ENCODE assay signal across 22 cellular contexts in genomic region chr10:95502377-95502776, GRCh38. TPM values are rescaled to one million over a fixed set of nuclear protein-coding genes. Genes with fewer than 3 reads are reported as not detected.
DNase-seq lines count a peak whose midpoint lies in the region; ATAC-seq and TF ChIP-seq lines count a peak whose summit lies in the region.
"Had no signal": no experiment of that assay in that cellular context is flagged by ENCODE, and none has a peak within 500 bp of the region (broad histone marks: within the 10 kb centered on the region; RNA-seq: fewer than 3 reads in every experiment).

No MANE protein-coding gene starts in this region.

- no peak for ATAC-seq in right cardiac atrium
- ATAC-seq: effector memory CD8-positive, alpha-beta T cell; naive thymus-derived CD8-positive, alpha-beta T cell had no signal

- DNase-seq in Caco-2 (no peak), adipocyte (ENCODE audit: low read depth) (no peak), right cardiac atrium (no peak), H9 (no peak), UCSD-AML1 (lab: John Stamatoyannopoulos, UW; ENCODE audit: unreplicated experiment) (no peak), NOMO-1 treated with DMSO at 0.1 percent for 48 hours (lab: John Stamatoyannopoulos, UW; ENCODE audit: unreplicated experiment) (no peak)
- DNase-seq in activated naive CD4-positive, alpha-beta T cell treated with anti-CD3 and anti-CD28 coated beads for 36 hours = no peak
- DNase-seq: activated CD4-positive, alpha-beta T cell treated with anti-CD3 and anti-CD28 coated beads, Interleukin-2, amount 50 U/mL, for 1 hour; activated CD8-positive, alpha-beta memory T cell treated with anti-CD3 and anti-CD28 coated beads, Interleukin-2, amount 50 U/mL, for 4 hours; CD4-positive, alpha-beta memory T cell; DMS79; effector memory CD8-positive, alpha-beta T cell; hippocampal formation; islet precursor cell; naive thymus-derived CD8-positive, alpha-beta T cell; NCI-H2029 treated with DMSO at 0.1 percent for 48 hours; SHP77; stimulated activated CD4-positive, alpha-beta T cell treated with anti-CD3 and anti-CD28 coated beads, Interleukin-4, amount 100 ng/mL, for 4 hours had no signal

- H3K27me3 Mint-ChIP-seq in Caco-2 (ENCODE audit: insufficient read depth, unreplicated experiment) = no peaks in the 10 kb centered on the region
- no peaks in the 10 kb centered on the region for H3K27me3 Mint-ChIP-seq in H9 (ENCODE audit: low read depth)
- no peaks in the 10 kb centered on the region for H3K27me3 Mint-ChIP-seq in activated naive CD4-positive, alpha-beta T cell treated with anti-CD3 and anti-CD28 coated beads for 36 hours (ENCODE audit: low read depth)

- H4K91ac ChIP-seq in H9 (ENCODE audit: insufficient read length, low read depth, low read length) = no peak overlapping the region

- H3K79me1 ChIP-seq in H9 (ENCODE audit: insufficient read depth, low read depth, low read length, poor library complexity, severe bottlenecking) = no peaks in the 10 kb centered on the region

- H3K4me1 Mint-ChIP-seq in Caco-2 (ENCODE audit: low read depth, unreplicated experiment) (peaks cover 32% of the 10 kb centered on the region), H9 (peaks cover 39 to 58% of the 10 kb centered on the region in 2 experiments)
- no peaks in the 10 kb centered on the region for H3K4me1 Mint-ChIP-seq in activated naive CD4-positive, alpha-beta T cell treated with anti-CD3 and anti-CD28 coated beads for 36 hours (ENCODE audit: low read depth)
- H3K4me1 Mint-ChIP-seq: CD4-positive, alpha-beta memory T cell; memory B cell; naive thymus-derived CD8-positive, alpha-beta T cell had no signal

- no peak overlapping the region for H3K23ac ChIP-seq in H9 (ENCODE audit: insufficient read length, low read depth, low read length)

- no peak overlapping the region for H3K4me2 ChIP-seq in H9 (ENCODE audit: insufficient read depth, insufficient read length, low read length)

- WGBS in right cardiac atrium = 65% methylated on average over 1 of the region's 1 CpG
- no CpG with 5 or more reads among the region's 1 CpG for WGBS in H9 (ENCODE audit: extremely low coverage, insufficient read length, low lambda C conversion rate)

- no peak for TF ChIP-seq CTCF in Caco-2 (IDR thresholded peaks at IDR 0.05; ENCODE audit: insufficient read depth in 1 of 2, low read depth in 1 of 2, low read length in 1 of 2, severe bottlenecking in 1 of 2, unreplicated experiment in 1 of 2)
- TF ChIP-seq CTCF in H9 (conservative IDR thresholded peaks at IDR 0.05) = no peak

- no peak overlapping the region for H4K8ac ChIP-seq in H9 (replicated peaks; ENCODE audit: insufficient read length, low read depth, low read length)

- no peak overlapping the region for H2BK120ac ChIP-seq in H9 (ENCODE audit: low read depth, low read length, poor library complexity, severe bottlenecking)

- H3K27ac ChIP-seq in right cardiac atrium (ENCODE audit: low read length) (peak overlapping the region; percentile 57), rectal smooth muscle tissue (ENCODE audit: low read depth, low read length) (peak overlapping the region; percentile 88), H9 (ENCODE audit: insufficient read length, low read depth, low read length) (no peak overlapping the region)
- H3K27ac ChIP-seq: parathyroid adenoma, suprapubic skin had no signal

- POLR2A ChIA-PET in Caco-2 (lab: Charles Lee) = no interaction called here

- H3K23me2 ChIP-seq in H9 (ENCODE audit: insufficient read length, low read depth, low read length, poor library complexity, severe bottlenecking) = no peaks in the 10 kb centered on the region

- H4K20me1 ChIP-seq in H9 (ENCODE audit: control insufficient read depth, insufficient read depth, insufficient read length) = no peaks in the 10 kb centered on the region

- CTCF ChIA-PET in Caco-2 (lab: Charles Lee) = interaction anchor here (1.9 kb wide), 1 partner anchor 21 kb away, joined by 5 read pairs; no protein-coding TSS in a partner anchor
- CTCF ChIA-PET in activated naive CD4-positive, alpha-beta T cell treated with anti-CD3 and anti-CD28 coated beads for 36 hours (lab: Charles Lee) = no interaction called here

- H3K4me3 ChIP-seq in Caco-2 (ENCODE audit: low read depth, low read length) (no peak overlapping the region), adipocyte (ENCODE audit: low read length) (no peak overlapping the region), right cardiac atrium (ENCODE audit: low read length) (no peak overlapping the region), rectal smooth muscle tissue (ENCODE audit: low read length) (no peak overlapping the region)
- H3K4me3 ChIP-seq: suprapubic skin had no signal

- H2BK20ac ChIP-seq in H9 (ENCODE audit: low read depth, low read length, poor library complexity, severe bottlenecking) = no peak overlapping the region

- H2AFZ ChIP-seq in H9 (ENCODE audit: low read length) = no peak overlapping the region
- H2AFZ ChIP-seq: parathyroid adenoma had no signal

- no peak overlapping the region for H3K18ac ChIP-seq in H9 (ENCODE audit: insufficient read length, low read depth, low read length)

- H4K5ac ChIP-seq in H9 (ENCODE audit: insufficient read length, low read depth, low read length) = no peak overlapping the region

- H3K27ac Mint-ChIP-seq in Caco-2 (ENCODE audit: unreplicated experiment) = peak overlapping the region; percentile 57
- peak overlapping the region in 1 of 3 experiments; percentile 69; a peak in 2 of 7 replicates for H3K27ac Mint-ChIP-seq in H9
- no peak overlapping the region for H3K27ac Mint-ChIP-seq in activated naive CD4-positive, alpha-beta T cell treated with anti-CD3 and anti-CD28 coated beads for 36 hours
- H3K27ac Mint-ChIP-seq: effector memory CD8-positive, alpha-beta T cell; memory B cell; naive thymus-derived CD8-positive, alpha-beta T cell had no signal

- H3K9me3 Mint-ChIP-seq in Caco-2 (ENCODE audit: unreplicated experiment) (no peaks in the 10 kb centered on the region), H9 (no peaks in the 10 kb centered on the region)
- H3K9me3 Mint-ChIP-seq in activated naive CD4-positive, alpha-beta T cell treated with anti-CD3 and anti-CD28 coated beads for 36 hours = no peaks in the 10 kb centered on the region
- H3K9me3 Mint-ChIP-seq: CD4-positive, alpha-beta memory T cell; effector memory CD8-positive, alpha-beta T cell; memory B cell; naive thymus-derived CD8-positive, alpha-beta T cell had no signal

- H3K36me3 ChIP-seq in Caco-2 (ENCODE audit: control insufficient read depth, insufficient read depth, low read length) (no peaks in the 10 kb centered on the region), adipocyte (ENCODE audit: control insufficient read depth, insufficient read depth, low read length, severe bottlenecking) (no peaks in the 10 kb centered on the region), rectal smooth muscle tissue (ENCODE audit: control insufficient read depth, insufficient read depth, low read length) (no peaks in the 10 kb centered on the region)
- H3K36me3 ChIP-seq: suprapubic skin had no signal

- no peak overlapping the region for H2BK15ac ChIP-seq in H9 (ENCODE audit: low read depth, low read length)

- H3T11ph ChIP-seq in H9 (ENCODE audit: low read length) = no peak overlapping the region

- H3K56ac ChIP-seq in H9 (ENCODE audit: insufficient read length, low read depth, low read length) = no peak overlapping the region

- no peak overlapping the region for H3K14ac ChIP-seq in H9 (ENCODE audit: insufficient read depth, low read length)

- no peak overlapping the region for H2AK5ac ChIP-seq in H9 (ENCODE audit: insufficient read length, low read length)

- no peak overlapping the region for H3K4ac ChIP-seq in H9 (ENCODE audit: low read depth, low read length)

- H3K9me3 ChIP-seq in Caco-2 (no peaks in the 10 kb centered on the region), adipocyte (ENCODE audit: control insufficient read depth, low read length) (no peaks in the 10 kb centered on the region), right cardiac atrium (ENCODE audit: control insufficient read depth, low read length) (no peaks in the 10 kb centered on the region), H9 (ENCODE audit: control insufficient read depth, low read depth, low read length) (no peaks in the 10 kb centered on the region)
- H3K9me3 ChIP-seq: suprapubic skin had no signal

- no peaks in the 10 kb centered on the region for H3K27me3 ChIP-seq in Caco-2 (replicated peaks; ENCODE audit: control insufficient read depth, insufficient read depth, low read length)
- no peaks in the 10 kb centered on the region for H3K27me3 ChIP-seq in adipocyte (replicated peaks; ENCODE audit: control insufficient read depth, insufficient read depth, low read length)
- H3K27me3 ChIP-seq in right cardiac atrium (ENCODE audit: control insufficient read depth, insufficient read depth) = no peaks in the 10 kb centered on the region
- H3K27me3 ChIP-seq in rectal smooth muscle tissue (ENCODE audit: control insufficient read depth, insufficient read depth, low read length) = no peaks in the 10 kb centered on the region
- H3K27me3 ChIP-seq in H9 (ENCODE audit: insufficient read depth, low read length) = no peaks in the 10 kb centered on the region
- H3K27me3 ChIP-seq: suprapubic skin had no signal

- H3K9ac ChIP-seq in adipocyte (ENCODE audit: low read length) (peak overlapping the region; percentile 46), rectal smooth muscle tissue (ENCODE audit: low read length) (no peak overlapping the region), H9 (ENCODE audit: extremely low read depth, insufficient read length, low read length) (no peak overlapping the region)
- H3K9ac ChIP-seq: parathyroid adenoma had no signal

- H3K4me3 Mint-ChIP-seq in Caco-2 (ENCODE audit: unreplicated experiment) = no peak overlapping the region
- H3K4me3 Mint-ChIP-seq in H9 = no peak overlapping the region
- no peak overlapping the region for H3K4me3 Mint-ChIP-seq in activated naive CD4-positive, alpha-beta T cell treated with anti-CD3 and anti-CD28 coated beads for 36 hours
- H3K4me3 Mint-ChIP-seq: CD4-positive, alpha-beta memory T cell; effector memory CD8-positive, alpha-beta T cell; memory B cell; naive thymus-derived CD8-positive, alpha-beta T cell had no signal

- no peak overlapping the region for H2BK12ac ChIP-seq in H9 (ENCODE audit: insufficient read length, low read depth, low read length)

- intact Hi-C loops in Caco-2 (cut with micrococcal nuclease; ENCODE audit: unreplicated experiment) = no loop called here
- intact Hi-C loops in right cardiac atrium (cut with DNase I) = no loop called here
- intact Hi-C loops in activated naive CD4-positive, alpha-beta T cell treated with anti-CD3 and anti-CD28 coated beads for 36 hours (cut with micrococcal nuclease) = no loop called here

- BruUV-seq in Caco-2 (replicated peaks; lab: Mats Ljungman, UMichigan) = no TSS peak

- H3K4me1 ChIP-seq in Caco-2 = peaks cover 51% of the 10 kb centered on the region
- H3K4me1 ChIP-seq in adipocyte (ENCODE audit: control insufficient read depth, insufficient read depth, low read length) = peaks cover 33% of the 10 kb centered on the region
- peaks cover 28% of the 10 kb centered on the region for H3K4me1 ChIP-seq in right cardiac atrium (ENCODE audit: control insufficient read depth, insufficient read depth, low read length)
- H3K4me1 ChIP-seq in rectal smooth muscle tissue (ENCODE audit: control insufficient read depth, insufficient read depth, low read length) = peaks cover 50% of the 10 kb centered on the region
- H3K4me1 ChIP-seq in H9 (ENCODE audit: insufficient read depth, low read length) = peaks cover 5% of the 10 kb centered on the region; the same call in 1 of the 2 replicates
- H3K4me1 ChIP-seq: parathyroid adenoma had no signal

- H3K36me3 Mint-ChIP-seq in Caco-2 (ENCODE audit: insufficient read depth, unreplicated experiment) (peaks cover 6% of the 10 kb centered on the region), H9 (ENCODE audit: insufficient read depth in 1 of 3, low read depth in 3 of 3) (no peaks in the 10 kb centered on the region)
- no peaks in the 10 kb centered on the region for H3K36me3 Mint-ChIP-seq in activated naive CD4-positive, alpha-beta T cell treated with anti-CD3 and anti-CD28 coated beads for 36 hours (ENCODE audit: low read depth)
- H3K36me3 Mint-ChIP-seq: CD4-positive, alpha-beta memory T cell; memory B cell; naive thymus-derived CD8-positive, alpha-beta T cell had no signal

- H3K79me2 ChIP-seq in H9 (ENCODE audit: insufficient read depth, low read length) = peaks cover 5% of the 10 kb centered on the region; the same call in 1 of the 2 replicates

- no peak overlapping the region for H2BK5ac ChIP-seq in H9 (ENCODE audit: insufficient read length, low read length)

RNA-seq across cellular contexts. Expression of gene SORBS1, which starts 58.8 kb away (rescaled TPM):
- total RNA-seq in Caco-2 (2022) (39.3 and 44.1 TPM in 2 replicates), right cardiac atrium (100 to 1,000 TPM; 347 to 511 (median 454) TPM), H9 (2021) (21.5 and 24.3 TPM in 2 replicates)
- polyA plus RNA-seq in right cardiac atrium = 225 TPM
- under 1 TPM; 0.77 to 0.93 TPM for total RNA-seq in activated naive CD4-positive, alpha-beta T cell treated with anti-CD3 and anti-CD28 coated beads for 36 hours

Comparison
In these comparisons a context has a peak if more than half of its experiments do, and no peak if none do; other contexts are left out.
1. RNA of gene SORBS1, which starts 58.8 kb away (total RNA-seq): 347 to 511 TPM in right cardiac atrium, 39.3 to 44.1 TPM in Caco-2 and 21.5 to 24.3 TPM in H9; 0.77 to 0.93 TPM in activated naive CD4-positive, alpha-beta T cell treated with anti-CD3 and anti-CD28 coated beads for 36 hours; every median in the first group is over 10 times any median in the second.